ENCODE assay signal across 12 cellular contexts in genomic region chr16:29315916-29316517, GRCh38.
A peak's percentile ranks its signal among the peaks of the same experiment; 100 is the strongest.
DNase-seq lines count a peak whose midpoint lies in the region; ATAC-seq and TF ChIP-seq lines count a peak whose summit lies in the region.
"Had no signal": no experiment of that assay in that cellular context is flagged by ENCODE, and none has a peak within 500 bp of the region (broad histone marks: within the 10 kb centered on the region; RNA-seq: fewer than 3 reads in every experiment).

No MANE protein-coding gene starts in this region.

- no peaks in the 10 kb centered on the region for H4K20me1 ChIP-seq in DND-41 (ENCODE audit: insufficient read depth, low read length)

- in situ Hi-C loops in brain microvascular endothelial cell (cut with HindIII; ENCODE audit: low pct_ligation_motif_present, low sequenced_read_pairs) = no loop called here

- ATAC-seq in DND-41 (ENCODE audit: insufficient read depth, low read depth) = no peak
- ATAC-seq in body of pancreas = no peak
- no peak for ATAC-seq in HG02870 (IDR thresholded peaks at IDR 0.05; ENCODE audit: unreplicated experiment)
- ATAC-seq in activated CD4-positive, alpha-beta T cell treated with anti-CD3 and anti-CD28 coated beads for 36 hours = no peak

- no peaks in the 10 kb centered on the region for H3K27me3 ChIP-seq in DND-41 (ENCODE audit: insufficient read depth, low read length, poor library complexity)
- H3K27me3 ChIP-seq in body of pancreas = no peaks in the 10 kb centered on the region
- no peaks in the 10 kb centered on the region for H3K27me3 ChIP-seq in brain microvascular endothelial cell (replicated peaks)

- peak; percentile 19 for TF ChIP-seq CTCF in DND-41 (IDR thresholded peaks at IDR 0.05; ENCODE audit: borderline replicate concordance, extremely low read depth, low read length, poor library complexity, severe bottlenecking)
- peak in 4 of 7 experiments; percentile 25 to 40 (median 27) for TF ChIP-seq CTCF in body of pancreas (IDR thresholded peaks at IDR 0.05)
- TF ChIP-seq CTCF in osteocyte (IDR thresholded peaks at IDR 0.05) = peak; percentile 20
- TF ChIP-seq CTCF in brain microvascular endothelial cell (IDR thresholded peaks at IDR 0.05; ENCODE audit: low read depth, low read length, missing control alignments) = no peak

- peaks cover 47% of the 10 kb centered on the region for H3K4me1 Mint-ChIP-seq in osteocyte (ENCODE audit: unreplicated experiment)
- peaks cover 3% of the 10 kb centered on the region for H3K4me1 Mint-ChIP-seq in activated CD4-positive, alpha-beta T cell treated with anti-CD3 and anti-CD28 coated beads for 36 hours

- no peak overlapping the region for H3K27ac ChIP-seq in DND-41 (ENCODE audit: low read length)
- H3K27ac ChIP-seq in body of pancreas = peak overlapping the region in 1 of 4 donors; percentile 39
- H3K27ac ChIP-seq in brain microvascular endothelial cell = no peak overlapping the region

- H3K4me3 Mint-ChIP-seq in osteocyte (ENCODE audit: unreplicated experiment) = no peak overlapping the region
- no peak overlapping the region for H3K4me3 Mint-ChIP-seq in activated CD4-positive, alpha-beta T cell treated with anti-CD3 and anti-CD28 coated beads for 36 hours
- H3K4me3 Mint-ChIP-seq: activated B cell treated with CpG ODN at 0.5 μM for 24 hours, IgD-negative memory B cell had no signal

- peaks cover 2% of the 10 kb centered on the region for H3K36me3 Mint-ChIP-seq in osteocyte (ENCODE audit: unreplicated experiment)
- no peaks in the 10 kb centered on the region for H3K36me3 Mint-ChIP-seq in activated CD4-positive, alpha-beta T cell treated with anti-CD3 and anti-CD28 coated beads for 36 hours (ENCODE audit: low read depth)
- H3K36me3 Mint-ChIP-seq: IgD-negative memory B cell had no signal

- no peaks in the 10 kb centered on the region for H3K79me2 ChIP-seq in DND-41 (ENCODE audit: insufficient read depth, low read length)

- no peak overlapping the region for H3K9ac ChIP-seq in DND-41 (ENCODE audit: low read depth, low read length)

- H3K4me3 ChIP-seq in DND-41 (ENCODE audit: low read depth in 1 of 2, low read length in 2 of 2) = no peak overlapping the region
- no peak overlapping the region for H3K4me3 ChIP-seq in body of pancreas
- H3K4me3 ChIP-seq in brain microvascular endothelial cell (ENCODE audit: low read depth, low read length) = no peak overlapping the region

- intact Hi-C loops in body of pancreas (cut with DNase I) = loop anchor here (10.0 kb wide), 1 partner anchor 81 kb away; no protein-coding TSS in a partner anchor
- intact Hi-C loops in activated CD4-positive, alpha-beta T cell treated with anti-CD3 and anti-CD28 coated beads for 36 hours (cut with DNase I, micrococcal nuclease) = no loop called here

- no peak for TF ChIP-seq POLR2A in body of pancreas (IDR thresholded peaks at IDR 0.05)

- H3K36me3 ChIP-seq in DND-41 (ENCODE audit: insufficient read depth, low read length) (no peaks in the 10 kb centered on the region), body of pancreas (replicated peaks in 1 of 2; ENCODE audit: insufficient read depth in 1 of 2, low read depth in 2 of 2) (no peaks in the 10 kb centered on the region), brain microvascular endothelial cell (replicated peaks) (no peaks in the 10 kb centered on the region)

- WGBS in body of pancreas, 2 donors = 78 to 79% methylated on average over 12 of the region's 12 CpGs

- no peaks in the 10 kb centered on the region for H3K27me3 Mint-ChIP-seq in osteocyte (ENCODE audit: unreplicated experiment)
- H3K27me3 Mint-ChIP-seq in activated CD4-positive, alpha-beta T cell treated with anti-CD3 and anti-CD28 coated beads for 36 hours = no peaks in the 10 kb centered on the region
- H3K27me3 Mint-ChIP-seq: activated B cell treated with CpG ODN at 0.5 μM for 24 hours, IgD-negative memory B cell had no signal

- no peak overlapping the region for H3K27ac Mint-ChIP-seq in osteocyte (ENCODE audit: unreplicated experiment)
- H3K27ac Mint-ChIP-seq in activated CD4-positive, alpha-beta T cell treated with anti-CD3 and anti-CD28 coated beads for 36 hours = no peak overlapping the region
- H3K27ac Mint-ChIP-seq: activated B cell treated with CpG ODN at 0.5 μM for 24 hours had no signal

- no peaks in the 10 kb centered on the region for H3K4me1 ChIP-seq in DND-41 (ENCODE audit: insufficient read depth, low read length)
- H3K4me1 ChIP-seq in body of pancreas = peaks cover 18% of the 10 kb centered on the region

- CTCF ChIA-PET in activated CD4-positive, alpha-beta T cell treated with anti-CD3 and anti-CD28 coated beads for 36 hours (lab: Charles Lee) = no interaction called here

- POLR2A ChIA-PET in activated CD4-positive, alpha-beta T cell treated with anti-CD3 and anti-CD28 coated beads for 36 hours (lab: Charles Lee) = no interaction called here

- no peak overlapping the region for H3K4me2 ChIP-seq in DND-41 (ENCODE audit: insufficient read depth, low read length)

- H3K9me3 ChIP-seq in DND-41 (ENCODE audit: insufficient read depth, low read length, severe bottlenecking) = no peaks in the 10 kb centered on the region
- H3K9me3 ChIP-seq in body of pancreas = no peaks in the 10 kb centered on the region

- DNase-seq in DND-41 = no peak
- DNase-seq in NCI-H2107 treated with DMSO at 0.1 percent for 48 hours (lab: John Stamatoyannopoulos, UW; ENCODE audit: unreplicated experiment) = peak; percentile 81
- DNase-seq in body of pancreas = no peak
- no peak for DNase-seq in osteocyte (ENCODE audit: extremely low spot score, unreplicated experiment)
- no peak for DNase-seq in H4 (ENCODE audit: low spot score)
- no peak for DNase-seq in brain microvascular endothelial cell
- no peak for DNase-seq in activated CD4-positive, alpha-beta T cell treated with anti-CD3 and anti-CD28 coated beads for 36 hours
- DNase-seq: activated B cell treated with CpG ODN at 0.5 μM for 24 hours; activated effector memory CD4-positive, alpha-beta T cell treated with Interleukin-2 at 50 U/mL for 16 hours; COR-L47 had no signal

- H2AFZ ChIP-seq in DND-41 (ENCODE audit: low read depth, low read length) = no peak overlapping the region

- H3K9me3 Mint-ChIP-seq in osteocyte (ENCODE audit: unreplicated experiment) = no peaks in the 10 kb centered on the region
- no peaks in the 10 kb centered on the region for H3K9me3 Mint-ChIP-seq in activated CD4-positive, alpha-beta T cell treated with anti-CD3 and anti-CD28 coated beads for 36 hours (ENCODE audit: low read depth)
- H3K9me3 Mint-ChIP-seq: activated B cell treated with CpG ODN at 0.5 μM for 24 hours, IgD-negative memory B cell had no signal
